Comparison of ENCODE assay signal across 23 cellular contexts in genomic region chr5:33639478-33639877, GRCh38.
DNase-seq lines count a peak whose midpoint lies in the region; ATAC-seq and TF ChIP-seq lines count a peak whose summit lies in the region.
"Had no signal": no experiment of that assay in that cellular context is flagged by ENCODE, and none has a peak within 500 bp of the region (broad histone marks: within the 10 kb centered on the region; RNA-seq: fewer than 3 reads in every experiment).

No MANE protein-coding gene starts in this region.

- TF ChIP-seq CTCF in right atrium auricular region (IDR thresholded peaks at IDR 0.05): no peak

- H3K27me3 ChIP-seq in right cardiac atrium (ENCODE audit: control insufficient read depth, insufficient read depth) (no peaks in the 10 kb centered on the region), right atrium auricular region (no peaks in the 10 kb centered on the region)
- H3K27me3 ChIP-seq: BE2C; BLaER1 treated with 17β-estradiol and CSF1 and Interleukin-3, amounts not matched to agents 10 nM and 100 nM had no signal

- H3K4me3 ChIP-seq in right cardiac atrium (ENCODE audit: low read length) (no peak overlapping the region), right atrium auricular region (no peak overlapping the region)
- H3K4me3 ChIP-seq: A549; BLaER1 treated with 17β-estradiol and CSF1 and Interleukin-3, amounts not matched to agents 10 nM and 100 nM; GM12878; HAP-1 had no signal

- H3K36me3 ChIP-seq in right atrium auricular region: no peaks in the 10 kb centered on the region
- H3K36me3 ChIP-seq: BE2C; BLaER1 treated with 17β-estradiol and CSF1 and Interleukin-3, amounts not matched to agents 10 nM and 100 nM; HAP-1 had no signal

- H3K27ac ChIP-seq in right cardiac atrium (ENCODE audit: low read length) (no peak overlapping the region), right atrium auricular region (no peak overlapping the region)
- H3K27ac ChIP-seq: A549; BLaER1 treated with 17β-estradiol and CSF1 and Interleukin-3, amounts not matched to agents 10 nM and 100 nM had no signal

- H3K4me1 ChIP-seq in right cardiac atrium (ENCODE audit: control insufficient read depth, insufficient read depth, low read length) (peaks cover 2% of the 10 kb centered on the region), right atrium auricular region (no peaks in the 10 kb centered on the region)
- H3K4me1 ChIP-seq: A549, BE2C, HAP-1 had no signal

- WGBS in right cardiac atrium: 72% methylated on average over 6 of the region's 6 CpGs

- H3K9me3 ChIP-seq in right cardiac atrium (ENCODE audit: control insufficient read depth, low read length) (peaks cover 8% of the 10 kb centered on the region), right atrium auricular region (peaks cover 3 to 8% of the 10 kb centered on the region in 2 donors)
- H3K9me3 ChIP-seq: A549, BE2C, HAP-1 had no signal

- DNase-seq in Right ventricle myocardium superior (no peak), right cardiac atrium (no peak), left ventricle myocardium superior (no peak), right atrium auricular region (ENCODE audit: low spot score) (no peak), sciatic nerve (ENCODE audit: low spot score) (no peak), NCI-H1417 (lab: John Stamatoyannopoulos, UW) (no peak)
- DNase-seq: 8988T; ACHN; AML-193; BE2C; CD4-positive, alpha-beta T cell; CD8-positive, alpha-beta memory T cell; DMS 273 treated with DMSO at 0.1 percent for 48 hours; DMS79; EL; GDM1; GOT3; HFFc6 had no signal

- intact Hi-C loops in Right ventricle myocardium superior (cut with DNase I) (no loop called here), right cardiac atrium (cut with DNase I) (no loop called here), left ventricle myocardium superior (cut with micrococcal nuclease) (no loop called here), sciatic nerve (cut with DNase I) (no loop called here)

- ATAC-seq in Right ventricle myocardium superior (ENCODE audit: poor library complexity) (peak; percentile 52), right cardiac atrium (no peak), left ventricle myocardium superior (peak; percentile 70), sciatic nerve (peak; percentile 74), GM21381 (IDR thresholded peaks at IDR 0.05; ENCODE audit: unreplicated experiment) (no peak)
- ATAC-seq: A549, GM12878 had no signal

Comparison
In these comparisons a context has a peak if more than half of its experiments do, and no peak if none do; other contexts are left out.
1. ATAC-seq: peak in Right ventricle myocardium superior (single experiment), left ventricle myocardium superior (single experiment) and sciatic nerve (single experiment); none in right cardiac atrium (0 of 2) and GM21381 (single experiment).